8 cellular contexts compared by ENCODE assay signal in the genomic region with DNA sequence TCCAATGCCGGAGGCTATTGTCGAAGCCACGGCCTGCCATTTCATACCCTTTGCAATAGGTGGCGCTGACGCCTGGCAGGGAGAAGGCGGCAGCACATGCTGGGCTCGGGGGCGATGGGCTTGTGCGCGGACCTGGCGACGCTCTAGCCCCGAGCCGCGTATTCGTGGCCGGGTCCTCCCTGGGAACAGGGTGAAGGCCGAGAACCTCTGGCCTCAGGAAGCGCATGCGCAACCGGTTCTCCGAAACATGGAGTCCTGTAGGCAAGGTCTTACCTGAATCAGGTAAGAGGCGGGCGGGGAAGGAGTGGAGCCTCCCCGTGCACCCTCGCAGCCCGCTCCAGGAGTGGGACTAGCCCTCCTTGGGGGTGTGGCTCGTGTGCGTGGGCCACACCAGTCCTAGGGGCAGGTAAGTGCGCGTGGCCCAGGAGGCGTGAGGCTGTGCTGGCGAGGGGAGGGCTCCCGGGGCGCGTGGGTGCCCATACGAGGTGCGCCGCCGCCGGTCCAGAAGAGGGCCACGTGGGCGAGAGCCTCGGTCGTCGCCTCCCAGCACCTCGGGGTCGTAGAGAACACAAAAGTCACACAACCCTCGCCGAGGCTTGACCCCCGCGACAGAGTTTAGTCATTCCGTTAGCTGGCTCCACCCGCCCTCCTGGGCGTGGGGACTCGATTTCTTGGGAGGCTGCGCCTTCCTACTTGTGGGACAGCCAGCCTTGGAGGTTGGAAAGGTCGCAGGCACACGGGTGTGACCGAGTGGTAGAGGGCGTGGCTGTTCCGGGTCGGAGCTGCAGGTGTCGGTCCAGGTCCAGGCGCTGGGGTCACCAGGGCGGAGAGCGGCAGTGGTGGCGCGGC. TPM values are rescaled to one million over a fixed set of nuclear protein-coding genes. Genes with fewer than 3 reads are reported as not detected.
DNase-seq lines count a peak whose midpoint lies in the region; ATAC-seq and TF ChIP-seq lines count a peak whose summit lies in the region.

No MANE protein-coding gene starts in this region.

- TF ChIP-seq POLR2A in spleen (IDR thresholded peaks at IDR 0.05) = no peak

- ATAC-seq in T-helper 17 cell = peak; percentile 90

- H3K27me3 Mint-ChIP-seq in IgD-negative memory B cell (peaks cover 30% of the 10 kb centered on the region), T-helper 17 cell (peaks cover 77% of the 10 kb centered on the region)

- 3 to 5% (median 4%) methylated on average over 42 to 69 of the region's 69 CpGs for WGBS in spleen, 5 donors

- H3K27ac ChIP-seq in spleen = peak overlapping the region; percentile 41 to 80 (median 60)

- H3K36me3 Mint-ChIP-seq in IgD-negative memory B cell = peaks cover 5% of the 10 kb centered on the region
- H3K36me3 Mint-ChIP-seq in T-helper 17 cell (ENCODE audit: low read depth) = peaks cover 5% of the 10 kb centered on the region

- no peaks in the 10 kb centered on the region for H3K36me3 ChIP-seq in spleen

- H3K9me3 ChIP-seq in T-helper 17 cell (ENCODE audit: control insufficient read depth, low read length, poor library complexity, severe bottlenecking) (no peaks in the 10 kb centered on the region), iPS-18c (ENCODE audit: control insufficient read depth, insufficient read depth, low read length) (peaks cover 2% of the 10 kb centered on the region), spleen (no peaks in the 10 kb centered on the region)

- H3K4me3 ChIP-seq in GM08714 (ENCODE audit: low read length) (peak overlapping the region; percentile 44; the same call in 1 of the 2 replicates), iPS-18c (ENCODE audit: insufficient read depth, low read depth, low read length) (peak overlapping the region; percentile 62), spleen (peak overlapping the region; percentile 48 to 78 (median 50))

- H3K27ac Mint-ChIP-seq in IgD-negative memory B cell (no peak overlapping the region), T-helper 17 cell (no peak overlapping the region)

- peak overlapping the region; percentile 85 to 96 (median 93) for H3K4me3 Mint-ChIP-seq in IgD-negative memory B cell
- peak overlapping the region; percentile 92 for H3K4me3 Mint-ChIP-seq in T-helper 17 cell

- intact Hi-C loops in spleen (cut with DNase I; ENCODE audit: low total_unique reads) = no loop called here

- no peaks in the 10 kb centered on the region for H3K9me3 Mint-ChIP-seq in IgD-negative memory B cell

- H3K27me3 ChIP-seq in spleen (replicated peaks in 1 of 7) = peaks cover 0 to 36% (median 3%) of the 10 kb centered on the region in 7 donors

- DNase-seq in T-helper 17 cell = peak in 2 of 3 donors; percentile 14 to 41
- peak; percentile 55 for DNase-seq in astrocyte of the hippocampus (ENCODE audit: low read depth, low spot score)
- DNase-seq in spleen = peak; percentile 90
- no peak for DNase-seq in HK-2 (ENCODE audit: unreplicated experiment)
- DNase-seq in SK-N-DZ (ENCODE audit: low spot score) = no peak

- TF ChIP-seq CTCF in spleen (IDR thresholded peaks at IDR 0.05 in 8 of 11, conservative IDR thresholded peaks at IDR 0.05 in 3 of 11) = peak; percentile 54 to 86 (median 74)

- H3K4me1 Mint-ChIP-seq in IgD-negative memory B cell (peaks cover 14 to 18% (median 17%) of the 10 kb centered on the region in 3 donors), T-helper 17 cell (peaks cover 12% of the 10 kb centered on the region)

- peaks cover 7 to 52% (median 24%) of the 10 kb centered on the region in 6 donors for H3K4me1 ChIP-seq in spleen

RNA-seq across cellular contexts. Expression of gene MEST, which starts 5.5 kb away (rescaled TPM):
- polyA plus RNA-seq in IgD-negative memory B cell (5.7 TPM), spleen (10 to 100 TPM; 11.2 to 24.6 (median 11.2) TPM)
- total RNA-seq in T-helper 17 cell (1 to 10 TPM; 4.6 to 5.1 TPM), spleen (100 to 1,000 TPM in 5 of 7 donors, 10 to 100 TPM in 2; 45.1 to 198 (median 151) TPM)
- 3.0 and 3.4 TPM in 2 replicates for polyA plus RNA-seq in SK-N-DZ (2014; cell fraction: cytosol; rRNA removed)
- polyA plus RNA-seq in SK-N-DZ (2014; cell fraction: nucleus; rRNA removed) = 1.8 and 2.1 TPM in 2 replicates

RNA-seq across cellular contexts. Expression of gene CEP41, which starts 45.5 kb away (rescaled TPM):
- polyA plus RNA-seq in IgD-negative memory B cell (6.0 TPM), spleen (1 to 10 TPM; 2.3 to 4.4 (median 4.1) TPM)
- total RNA-seq in T-helper 17 cell (1 to 10 TPM; 3.2 to 6.0 TPM), spleen (10 to 100 TPM; 11.1 to 19.3 (median 15.6) TPM)
- polyA plus RNA-seq in SK-N-DZ (2014; cell fraction: cytosol; rRNA removed) = 10.1 and 13.0 TPM in 2 replicates
- 14.2 and 19.4 TPM in 2 replicates for polyA plus RNA-seq in SK-N-DZ (2014; cell fraction: nucleus; rRNA removed)

Comparison
In these comparisons a context has a peak if more than half of its experiments do, and no peak if none do; other contexts are left out.
1. DNase-seq: peak in T-helper 17 cell (2 of 3), astrocyte of the hippocampus (single experiment) and spleen (single experiment); none in HK-2 (single experiment) and SK-N-DZ (single experiment).
2. RNA of gene MEST, which starts 5.5 kb away (total RNA-seq): 45.1 to 198 TPM in spleen; 4.6 to 5.1 TPM in T-helper 17 cell; every median in the first group is over 4 times any median in the second.
3. Peak in every context shown above with its lines, with median percentiles within 50 percentile points of each other: H3K4me3 ChIP-seq.